ENCODE assay signal across 8 cellular contexts in the genomic region with DNA sequence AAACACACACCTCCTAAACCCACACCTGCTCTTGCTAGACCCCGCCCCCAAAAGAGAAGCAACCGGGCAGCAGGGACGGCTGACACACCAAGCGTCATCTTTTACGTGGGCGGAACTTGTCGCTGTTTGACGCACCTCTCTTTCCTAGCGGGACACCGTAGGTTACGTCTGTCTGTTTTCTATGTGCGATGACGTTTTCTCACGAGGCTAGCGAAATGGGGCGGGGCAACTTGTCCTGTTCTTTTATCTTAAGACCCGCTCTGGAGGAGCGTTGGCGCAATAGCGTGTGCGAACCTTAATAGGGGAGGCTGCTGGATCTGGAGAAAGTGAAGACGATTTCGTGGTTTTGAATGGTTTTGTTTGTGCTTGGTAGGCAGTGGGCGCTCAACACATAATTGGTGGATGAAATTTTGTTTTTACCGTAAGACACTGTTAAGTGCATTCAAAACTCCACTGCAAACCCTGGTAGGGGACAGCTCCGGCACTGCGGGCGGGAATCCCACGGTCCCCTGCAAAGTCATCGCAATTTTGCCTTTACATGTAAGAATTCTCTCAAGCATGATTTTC. TPM values are rescaled to one million over a fixed set of nuclear protein-coding genes. Genes with fewer than 3 reads are reported as not detected.
A peak's percentile ranks its signal among the peaks of the same experiment; 100 is the strongest.
DNase-seq lines count a peak whose midpoint lies in the region; ATAC-seq, FAIRE-seq and TF ChIP-seq lines count a peak whose summit lies in the region.

No MANE protein-coding gene starts in this region.

- H4K20me1 ChIP-seq in keratinocyte (ENCODE audit: control insufficient read depth, extremely low read depth, insufficient read depth, low read length) = no peaks in the 10 kb centered on the region

- H3K4me3 ChIP-seq in AG09309 (ENCODE audit: control insufficient read depth, low read depth, low read length) = peak overlapping the region; percentile 70
- peak overlapping the region; percentile 67 to 90 (median 81) for H3K4me3 ChIP-seq in keratinocyte (ENCODE audit: control insufficient read depth in 2 of 3, extremely low read depth in 1 of 3, insufficient read depth in 2 of 3, low read depth in 1 of 3, low read length in 3 of 3)

- dilution Hi-C loops in keratinocyte (cut with MboI; ENCODE audit: extremely low pct_ligation_motif_present, low sequenced_read_pairs) = no loop called here

- ATAC-seq in GM19025 (IDR thresholded peaks at IDR 0.05; ENCODE audit: low read depth, unreplicated experiment) (peak; percentile 83), HG03280 (IDR thresholded peaks at IDR 0.05; ENCODE audit: unreplicated experiment) (peak; percentile 88)

- no peaks in the 10 kb centered on the region for H3K36me3 ChIP-seq in keratinocyte (ENCODE audit: control insufficient read depth in 2 of 2, extremely low read depth in 1 of 2, insufficient read depth in 2 of 2, low read length in 2 of 2)

- H3K27me3 ChIP-seq in keratinocyte (ENCODE audit: control insufficient read depth, extremely low read depth, insufficient read depth, low read length) = no peaks in the 10 kb centered on the region

- H2AFZ ChIP-seq in keratinocyte (ENCODE audit: control insufficient read depth, low read length) = peak overlapping the region; percentile 94

- H3K4me2 ChIP-seq in keratinocyte (ENCODE audit: control insufficient read depth, extremely low read depth, insufficient read depth, low read depth, low read length) = peak overlapping the region; percentile 97

- H3K4me1 ChIP-seq in keratinocyte (ENCODE audit: control insufficient read depth, extremely low read depth, insufficient read depth, low read length) = peaks cover 9% of the 10 kb centered on the region

- H3K9ac ChIP-seq in keratinocyte (ENCODE audit: control insufficient read depth, extremely low read depth, insufficient read depth, low read length) = peak overlapping the region; percentile 71

- H3K9me3 ChIP-seq in keratinocyte (ENCODE audit: control insufficient read depth, low read depth, low read length) = no peaks in the 10 kb centered on the region

- FAIRE-seq in keratinocyte (lab: Jason Lieb, UNC) = peak; percentile 96

- peak overlapping the region; percentile 83 for H3K27ac ChIP-seq in keratinocyte (ENCODE audit: control insufficient read depth, insufficient read depth, low read length)

- TF ChIP-seq CTCF in AG09309 (IDR thresholded peaks at IDR 0.05; ENCODE audit: control insufficient read depth, insufficient read depth, low read depth, low read length, missing control alignments) = no peak
- TF ChIP-seq CTCF in keratinocyte (optimal IDR thresholded peaks at IDR 0.05 in 1 of 3, IDR thresholded peaks at IDR 0.05 in 1 of 3, conservative IDR thresholded peaks at IDR 0.05 in 1 of 3; ENCODE audit: extremely low read depth in 1 of 3, insufficient read depth in 2 of 3, low read length in 3 of 3) = no peak

- DNase-seq in AG09309 (ENCODE audit: low read depth) (peak; percentile 85), NCI-H345 (lab: John Stamatoyannopoulos, UW) (peak; percentile 100), cerebellum (ENCODE audit: low spot score) (peak; percentile 96), keratinocyte (ENCODE audit: low read depth, low spot score) (peak; percentile 96)
- DNase-seq in activated CD4-positive, alpha-beta T cell treated with anti-CD3 and anti-CD28 coated beads for 1 hour = peak; percentile 92
- peak; percentile 92 to 97 (median 93) for DNase-seq in stimulated activated CD4-positive, alpha-beta T cell treated with anti-CD3 and anti-CD28 coated beads, Interleukin-12 subunit alpha, Interleukin-12 subunit beta, amount 100 ng/mL, for 48 hours (ENCODE audit: low read depth in 2 of 3, low spot score in 1 of 3)

- H3K79me2 ChIP-seq in keratinocyte (ENCODE audit: control insufficient read depth, insufficient read depth, low read length) = no peaks in the 10 kb centered on the region

- no peaks in the 10 kb centered on the region for H3K9me1 ChIP-seq in keratinocyte (ENCODE audit: control insufficient read depth, extremely low read depth, insufficient read depth, low read length)

RNA-seq across cellular contexts. Expression of gene C9orf72, which starts 0.5 kb away (rescaled TPM):
- 62.6 TPM for total RNA-seq in cerebellum
- 2.5 to 7.7 TPM (median 5.4 TPM) in 3 replicates for polyA plus RNA-seq in keratinocyte
- polyA plus RNA-seq in keratinocyte (2011; ENCODE audit: low read depth) = 5.6 TPM
- polyA plus RNA-seq in keratinocyte (2011; cell fraction: cytosol; rRNA removed) = 1.8 and 4.3 TPM in 2 replicates
- polyA plus RNA-seq in keratinocyte (2011; cell fraction: nucleus; rRNA removed) = 6.8 and 8.2 TPM in 2 replicates
- polyA plus RNA-seq in keratinocyte (2012; ENCODE audit: low replicate concordance) = 2.9 and 10.4 TPM in 2 replicates
- polyA minus RNA-seq in keratinocyte = 0.56 to 11.1 TPM (median 7.6 TPM) in 3 replicates
- 0.96 TPM for polyA minus RNA-seq in keratinocyte (2011; cell fraction: cytosol; rRNA and poly(A)+ RNA removed)
- 5.5 and 10.9 TPM in 2 replicates for polyA minus RNA-seq in keratinocyte (2011; cell fraction: nucleus; rRNA and poly(A)+ RNA removed)

RNA-seq across cellular contexts. Expression of gene MOB3B, which starts 44.2 kb away (rescaled TPM):
- 5.6 TPM for total RNA-seq in cerebellum
- polyA plus RNA-seq in keratinocyte = 32.6 to 40.8 TPM (median 35.3 TPM) in 3 replicates
- 2.1 TPM for polyA plus RNA-seq in keratinocyte (2011; ENCODE audit: low read depth)
- 30.8 and 45.8 TPM in 2 replicates for polyA plus RNA-seq in keratinocyte (2011; cell fraction: cytosol; rRNA removed)
- polyA plus RNA-seq in keratinocyte (2011; cell fraction: nucleus; rRNA removed) = 27.6 and 28.0 TPM in 2 replicates
- 3.6 and 27.5 TPM in 2 replicates for polyA plus RNA-seq in keratinocyte (2012; ENCODE audit: low replicate concordance)
- polyA minus RNA-seq in keratinocyte = 36.3 to 54.1 TPM (median 51.3 TPM) in 3 replicates
- polyA minus RNA-seq in keratinocyte (2011; cell fraction: cytosol; rRNA and poly(A)+ RNA removed) = 40.1 TPM
- 25.1 and 43.9 TPM in 2 replicates for polyA minus RNA-seq in keratinocyte (2011; cell fraction: nucleus; rRNA and poly(A)+ RNA removed)

RNA-seq across cellular contexts. Expression of gene IFNK, which starts 49.7 kb away (rescaled TPM):
- not detected for total RNA-seq in cerebellum
- polyA plus RNA-seq in keratinocyte = 20.6 to 32.7 TPM (median 29.2 TPM) in 3 replicates
- 26.2 TPM for polyA plus RNA-seq in keratinocyte (2011; ENCODE audit: low read depth)
- polyA plus RNA-seq in keratinocyte (2011; cell fraction: cytosol; rRNA removed) = 27.6 and 38.7 TPM in 2 replicates
- 19.8 and 29.8 TPM in 2 replicates for polyA plus RNA-seq in keratinocyte (2011; cell fraction: nucleus; rRNA removed)
- 6.6 and 40.7 TPM in 2 replicates for polyA plus RNA-seq in keratinocyte (2012; ENCODE audit: low replicate concordance)
- polyA minus RNA-seq in keratinocyte = 1.7 to 6.6 TPM (median 2.7 TPM) in 3 replicates
- polyA minus RNA-seq in keratinocyte (2011; cell fraction: cytosol; rRNA and poly(A)+ RNA removed) = 5.9 TPM
- polyA minus RNA-seq in keratinocyte (2011; cell fraction: nucleus; rRNA and poly(A)+ RNA removed) = 6.1 and 10.2 TPM in 2 replicates

Comparison
In these comparisons a context has a peak if more than half of its experiments do, and no peak if none do; other contexts are left out.
1. Peak in every context shown above with its lines: DNase-seq, ATAC-seq, H3K4me3 ChIP-seq and H3K27ac ChIP-seq.